Comparison of ENCODE assay signal across 28 cellular contexts in the genomic region with DNA sequence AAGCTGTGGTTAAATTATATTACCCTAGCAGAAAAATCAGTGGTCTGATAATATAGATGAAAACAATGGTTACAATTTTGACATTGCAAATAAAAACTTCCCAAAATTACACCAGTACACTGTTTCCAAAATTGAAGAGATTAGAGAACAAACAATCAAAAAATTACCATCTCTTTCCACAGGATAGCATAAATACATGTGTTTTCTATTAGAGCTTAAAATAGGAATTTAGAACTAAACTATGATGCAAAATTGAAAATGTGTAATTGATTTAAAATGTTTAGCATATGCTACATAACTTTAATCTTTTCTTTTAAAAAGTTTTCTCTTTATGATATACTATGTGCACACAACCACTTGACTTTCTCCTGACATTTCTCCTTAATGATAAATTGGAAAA. TPM values are rescaled to one million over a fixed set of nuclear protein-coding genes. Genes with fewer than 3 reads are reported as not detected.
"Had no signal": no experiment of that assay in that cellular context is flagged by ENCODE, and none has a peak within 500 bp of the region (broad histone marks: within the 10 kb centered on the region; RNA-seq: fewer than 3 reads in every experiment).

No MANE protein-coding gene starts in this region.

- H3K4me3 ChIP-seq: left ventricle myocardium inferior, lung, mucosa of descending colon, pancreas, prostate gland, skin epidermis, stomach, testis, thyroid gland, transverse colon, upper lobe of left lung, vagina had no signal

- DNase-seq: islet precursor cell; left ventricle myocardium inferior; mesendoderm; midbrain; mucosa of descending colon; naive thymus-derived CD4-positive, alpha-beta T cell; nucleus accumbens; pancreas; posterior cingulate gyrus; retina; right cardiac atrium; stimulated activated CD4-positive, alpha-beta T cell treated with anti-CD3 and anti-CD28 coated beads, Interleukin-12 subunit alpha, Interleukin-12 subunit beta, amount 100 ng/mL, for 4 hours; stimulated activated CD4-positive, alpha-beta T cell treated with anti-CD3 and anti-CD28 coated beads, Interleukin-15, amount 100 ng/mL, for 24 hours; stimulated activated CD4-positive, alpha-beta T cell treated with anti-CD3 and anti-CD28 coated beads, Interleukin-2, amount 100 ng/mL, for 24 hours; stimulated activated CD4-positive, alpha-beta T cell treated with anti-CD3 and anti-CD28 coated beads, Interleukin-4, amount 100 ng/mL, for 1 hour; stimulated activated naive B cell treated with anti-CD40 and anti-IgM and Interleukin-4, amounts not matched to agents 10 μg/mL and 1 μg/mL and 100 μg/mL, for 72 hours; stimulated activated naive CD8-positive, alpha-beta T cell treated with anti-CD3 and anti-CD28 coated beads, Interleukin-15, Interleukin-2, amounts not matched to agents 100 U/mL and 50 U/mL, for 24 hours; stomach; testis; thyroid gland; transverse colon; upper lobe of left lung had no signal

- H3K9me3 ChIP-seq: left ventricle myocardium inferior, mucosa of descending colon, pancreas, prostate gland, stomach, testis, thyroid gland, transverse colon, upper lobe of left lung, vagina had no signal

- FAIRE-seq: pancreas had no signal

- H3K36me3 ChIP-seq: left ventricle myocardium inferior, pancreas, prostate gland, stomach, thyroid gland, transverse colon, upper lobe of left lung, vagina had no signal

- ATAC-seq: mucosa of descending colon; naive thymus-derived CD4-positive, alpha-beta T cell; natural killer cell treated with Interleukin-12 subunit alpha and Interleukin-12 subunit beta and Interleukin-15 and Interleukin-18, amount 100 ng/mL, for 72 hours; pancreas; right cardiac atrium; sciatic nerve; stimulated activated naive B cell treated with anti-CD40 and anti-IgM and Interleukin-4, amounts not matched to agents 10 μg/mL and 1 μg/mL and 100 μg/mL, for 72 hours; stimulated activated naive CD8-positive, alpha-beta T cell treated with anti-CD3 and anti-CD28 coated beads, Interleukin-15, Interleukin-2, amounts not matched to agents 100 U/mL and 50 U/mL, for 24 hours had no signal

- H3K27ac ChIP-seq: pancreas, prostate gland, skin epidermis, stomach, testis, thyroid gland, transverse colon, upper lobe of left lung had no signal

RNA-seq across cellular contexts. Expression of gene EDNRA, which starts 6.7 kb away (rescaled TPM):
- total RNA-seq: naive thymus-derived CD4-positive, alpha-beta T cell; natural killer cell treated with Interleukin-12 subunit alpha and Interleukin-12 subunit beta and Interleukin-15 and Interleukin-18, amount 100 ng/mL, for 72 hours had no signal
